Comparison of ENCODE assay signal across 17 cellular contexts in the genomic region with DNA sequence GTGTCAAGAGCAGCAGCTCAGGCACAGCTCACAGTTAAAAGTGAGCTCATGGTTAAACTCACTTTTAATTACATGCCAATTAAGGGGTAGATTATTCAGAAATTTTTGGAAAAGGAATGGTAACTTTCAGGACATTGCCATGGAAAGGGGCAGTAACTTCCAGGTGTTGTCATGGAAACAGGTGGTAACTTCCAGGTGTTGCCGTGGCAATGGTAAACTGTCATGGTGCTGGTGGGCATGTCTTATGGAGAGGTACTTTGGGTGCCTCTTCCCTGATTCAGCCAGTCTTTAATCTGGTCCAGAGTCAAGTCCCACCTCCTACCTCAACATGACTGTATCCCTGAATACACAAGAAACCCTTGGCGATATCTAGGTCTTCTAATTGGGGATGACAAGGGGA.
DNase-seq lines count a peak whose midpoint lies in the region; ATAC-seq and TF ChIP-seq lines count a peak whose summit lies in the region.
"Had no signal": no experiment of that assay in that cellular context is flagged by ENCODE, and none has a peak within 500 bp of the region (broad histone marks: within the 10 kb centered on the region; RNA-seq: fewer than 3 reads in every experiment).

No MANE protein-coding gene starts in this region.

- WGBS in IMR-90 (ENCODE audit: extremely low coverage in 2 of 2, insufficient read length in 1 of 2), 2 experiments = no CpG with 5 or more reads among the region's 2 CpGs
- WGBS in esophagus muscularis mucosa = 100% methylated on average over 2 of the region's 2 CpGs
- 96% methylated on average over 2 of the region's 2 CpGs for WGBS in upper lobe of left lung, 2 donors

- TF ChIP-seq RAD21 in IMR-90 (IDR thresholded peaks at IDR 0.05; ENCODE audit: low read length) = no peak

- H3K79me1 ChIP-seq in IMR-90 (ENCODE audit: low read depth in 1 of 2, low read length in 2 of 2) = no peaks in the 10 kb centered on the region

- no peak overlapping the region for H3K23ac ChIP-seq in IMR-90 (ENCODE audit: low read depth, low read length)

- H3K4me1 ChIP-seq in IMR-90 (ENCODE audit: control insufficient read depth, insufficient read depth, low read length) = no peaks in the 10 kb centered on the region; the same call in 1 of the 2 replicates
- H3K4me1 ChIP-seq in esophagus muscularis mucosa = no peaks in the 10 kb centered on the region
- H3K4me1 ChIP-seq in upper lobe of left lung = no peaks in the 10 kb centered on the region
- H3K4me1 ChIP-seq: HAP-1 had no signal

- DNase-seq in NCI-H748 (lab: John Stamatoyannopoulos, UW; ENCODE audit: unreplicated experiment) = peak; percentile 55
- no peak for DNase-seq in NCI-H748 treated with DMSO at 0.1 percent for 48 hours (lab: John Stamatoyannopoulos, UW)
- no peak for DNase-seq in IMR-90
- peak; percentile 53 for DNase-seq in esophagus muscularis mucosa (ENCODE audit: extremely low spot score)
- DNase-seq in upper lobe of left lung = no peak
- DNase-seq: BE2C; C1 segment of cervical spinal cord; CD4-positive, CD25-positive, alpha-beta regulatory T cell; CD8-positive, alpha-beta memory T cell; COR-L47; DMS 273 treated with DMSO at 0.1 percent for 48 hours; DMS79; GDM1 had no signal

- no peak overlapping the region for H3K14ac ChIP-seq in IMR-90 (replicated peaks; ENCODE audit: low read depth, low read length)

- H2BK120ac ChIP-seq in IMR-90 (ENCODE audit: low read depth, low read length) = no peak overlapping the region

- H3K4me2 ChIP-seq in IMR-90 (ENCODE audit: low read depth, low read length) = no peak overlapping the region
- H3K4me2 ChIP-seq: KMS-11 had no signal

- H3K9me1 ChIP-seq in IMR-90 (ENCODE audit: insufficient read depth, low read length) = peaks cover 3% of the 10 kb centered on the region; the same call in 1 of the 2 replicates

- H3K4ac ChIP-seq in IMR-90 (ENCODE audit: low read depth, low read length) = no peak overlapping the region

- H3K36me3 ChIP-seq in IMR-90 (ENCODE audit: control insufficient read depth, insufficient read depth, low read length) = no peaks in the 10 kb centered on the region
- H3K36me3 ChIP-seq in esophagus muscularis mucosa = no peaks in the 10 kb centered on the region
- H3K36me3 ChIP-seq in upper lobe of left lung = no peaks in the 10 kb centered on the region
- H3K36me3 ChIP-seq: BE2C, HAP-1 had no signal

- H4K91ac ChIP-seq in IMR-90 (ENCODE audit: insufficient read depth, low read depth, low read length) = no peak overlapping the region

- intact Hi-C loops in IMR-90 (cut with micrococcal nuclease) = no loop called here
- intact Hi-C loops in esophagus muscularis mucosa (cut with DNase I) = no loop called here

- POLR2A ChIA-PET in IMR-90 (lab: Charles Lee; ENCODE audit: unreplicated experiment) = no interaction called here

- TF ChIP-seq EP300 in esophagus muscularis mucosa (IDR thresholded peaks at IDR 0.05) (no peak), upper lobe of left lung (IDR thresholded peaks at IDR 0.05) (no peak)

- no peak for TF ChIP-seq POLR2A in IMR-90 (IDR thresholded peaks at IDR 0.05; ENCODE audit: low read depth, low read length)
- no peak for TF ChIP-seq POLR2A in esophagus muscularis mucosa (IDR thresholded peaks at IDR 0.05; ENCODE audit: low read depth)
- no peak for TF ChIP-seq POLR2A in upper lobe of left lung (IDR thresholded peaks at IDR 0.05)

- TF ChIP-seq CTCF in IMR-90 (conservative IDR thresholded peaks at IDR 0.05; ENCODE audit: low read depth, low read length) (no peak), esophagus muscularis mucosa (IDR thresholded peaks at IDR 0.05) (no peak), upper lobe of left lung (IDR thresholded peaks at IDR 0.05) (no peak)

- H3K9ac ChIP-seq in IMR-90 (ENCODE audit: low read depth, low read length) = no peak overlapping the region
- H3K9ac ChIP-seq: KMS-11 had no signal

- no peaks in the 10 kb centered on the region for H4K20me1 ChIP-seq in IMR-90 (ENCODE audit: insufficient read depth, low read length)

- no peak overlapping the region for H3K18ac ChIP-seq in IMR-90 (ENCODE audit: low read depth, low read length)

- no peak overlapping the region for H2AK9ac ChIP-seq in IMR-90 (replicated peaks; ENCODE audit: low read depth, low read length, poor library complexity)

- no peak overlapping the region for H3K27ac ChIP-seq in IMR-90 (ENCODE audit: insufficient read depth, low read length)
- no peak overlapping the region for H3K27ac ChIP-seq in esophagus muscularis mucosa (replicated peaks in 1 of 4)
- H3K27ac ChIP-seq in upper lobe of left lung = no peak overlapping the region
- H3K27ac ChIP-seq: KMS-11 had no signal

- no peak overlapping the region for H4K8ac ChIP-seq in IMR-90 (ENCODE audit: low read depth in 2 of 2, low read length in 2 of 2)

- no peak overlapping the region for H2BK15ac ChIP-seq in IMR-90 (ENCODE audit: low read depth, low read length)

- no peaks in the 10 kb centered on the region for H3K9me3 ChIP-seq in IMR-90 (ENCODE audit: control insufficient read depth, insufficient read depth, low read length)
- H3K9me3 ChIP-seq in esophagus muscularis mucosa = peaks cover 0 to 5% (median 0%) of the 10 kb centered on the region in 4 donors
- H3K9me3 ChIP-seq in upper lobe of left lung = no peaks in the 10 kb centered on the region
- H3K9me3 ChIP-seq: BE2C, HAP-1 had no signal

- no peak for ATAC-seq in IMR-90 (ENCODE audit: low read depth)
- ATAC-seq in upper lobe of left lung (ENCODE audit: low FRiP score in 2 of 2) = no peak
- no peak for ATAC-seq in GM21360 (IDR thresholded peaks at IDR 0.05; ENCODE audit: unreplicated experiment)
- no peak for ATAC-seq in GM19452 (IDR thresholded peaks at IDR 0.05; ENCODE audit: unreplicated experiment)

- dilution Hi-C loops in IMR-90 (cut with HindIII; ENCODE audit: low sequenced_read_pairs, unreplicated experiment) = no loop called here

- peak overlapping the region; percentile 28; the same call in 1 of the 2 replicates for H2AK5ac ChIP-seq in IMR-90 (ENCODE audit: low read depth, low read length)

- in situ Hi-C loops in IMR-90 (cut with MboI; ENCODE audit: low sequenced_read_pairs) = no loop called here

- no TSS peak for BruUV-seq in IMR-90 (replicated peaks; lab: Mats Ljungman, UMichigan)

- CTCF ChIA-PET in IMR-90 (lab: Yijun Ruan, JAX) = interaction anchor here (0.6 kb wide), 1 partner anchor 80 kb away, joined by 3 read pairs; no protein-coding TSS in a partner anchor

- H3K56ac ChIP-seq in IMR-90 (ENCODE audit: extremely low read depth, insufficient read depth, low read length) = no peak overlapping the region

- H2AFZ ChIP-seq in IMR-90 (replicated peaks; ENCODE audit: low read length, poor library complexity) = no peak overlapping the region

- no peak overlapping the region for H2BK5ac ChIP-seq in IMR-90 (ENCODE audit: low read depth, low read length, poor library complexity, severe bottlenecking)

- H3K4me3 ChIP-seq in IMR-90 (ENCODE audit: insufficient read depth, low read depth, low read length) = no peak overlapping the region
- H3K4me3 ChIP-seq in esophagus muscularis mucosa = no peak overlapping the region
- H3K4me3 ChIP-seq in upper lobe of left lung = no peak overlapping the region
- H3K4me3 ChIP-seq: HAP-1 had no signal

- no peaks in the 10 kb centered on the region for H3K27me3 ChIP-seq in IMR-90 (ENCODE audit: control insufficient read depth, insufficient read depth, low read length)
- peaks cover 0 to 4% (median 0%) of the 10 kb centered on the region in 4 donors for H3K27me3 ChIP-seq in esophagus muscularis mucosa
- H3K27me3 ChIP-seq in upper lobe of left lung = no peaks in the 10 kb centered on the region
- H3K27me3 ChIP-seq: BE2C had no signal

- no peak overlapping the region for H2BK20ac ChIP-seq in IMR-90 (ENCODE audit: low read depth, low read length)

- no peak overlapping the region for H4K5ac ChIP-seq in IMR-90 (ENCODE audit: low read depth, low read length)

TF ChIP-seq in IMR-90, 13 proteins besides CTCF, POLR2A, EP300 and RAD21:
- TF ChIP-seq NFE2L2 (IDR thresholded peaks at IDR 0.05; ENCODE audit: low read depth, low read length) = no peak
- TF ChIP-seq MAFK (IDR thresholded peaks at IDR 0.05; ENCODE audit: low read depth, low read length) = no peak

Comparison
In these comparisons a context has a peak if more than half of its experiments do, and no peak if none do; other contexts are left out.
1. DNase-seq: peak in NCI-H748 (single experiment) and esophagus muscularis mucosa (single experiment); none in NCI-H748 treated with DMSO at 0.1 percent for 48 hours (single experiment), IMR-90 (single experiment) and upper lobe of left lung (0 of 2).